ENCODE assay signal across 20 cellular contexts in the genomic region with DNA sequence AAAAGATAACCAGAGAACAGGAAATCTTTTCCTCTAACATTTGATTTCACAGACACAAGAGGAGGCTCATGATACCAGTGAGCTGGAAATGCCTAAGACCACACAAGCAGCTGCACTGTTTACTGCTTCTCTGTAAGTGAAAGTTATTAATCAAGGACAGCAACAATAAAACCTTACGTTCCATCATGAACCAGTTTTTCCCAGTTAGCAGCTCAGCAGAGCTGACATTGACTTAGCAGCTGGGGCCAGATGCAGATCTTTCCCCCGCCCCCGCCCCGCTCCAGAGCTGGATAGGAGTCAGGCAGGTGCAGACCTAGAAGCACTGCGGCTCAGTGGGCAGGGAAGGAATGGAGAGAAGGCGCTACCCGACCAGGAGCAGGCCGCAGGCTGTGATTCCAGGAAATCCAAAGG.
A peak's percentile ranks its signal among the peaks of the same experiment; 100 is the strongest.
DNase-seq lines count a peak whose midpoint lies in the region; ATAC-seq, FAIRE-seq and TF ChIP-seq lines count a peak whose summit lies in the region.
"Had no signal": no experiment of that assay in that cellular context is flagged by ENCODE, and none has a peak within 500 bp of the region (broad histone marks: within the 10 kb centered on the region; RNA-seq: fewer than 3 reads in every experiment).

No MANE protein-coding gene starts in this region.

- H3K9me3 ChIP-seq in H1 (ENCODE audit: insufficient read depth in 2 of 2, low read depth in 1 of 2, low read length in 1 of 2): no peaks in the 10 kb centered on the region
- H3K9me3 ChIP-seq in CD4-positive, alpha-beta T cell (ENCODE audit: control insufficient read depth, low read length): no peaks in the 10 kb centered on the region
- H3K9me3 ChIP-seq: esophagus muscularis mucosa, right atrium auricular region had no signal

- no peak overlapping the region for H3K9ac ChIP-seq in H1 (replicated peaks in 1 of 4; ENCODE audit: extremely low read depth in 1 of 4, low read depth in 3 of 4, low read length in 3 of 4)

- POLR2A ChIA-PET in H1 (lab: Charles Lee; ENCODE audit: partially characterized antibody): no interaction called here
- POLR2A ChIA-PET in CD4-positive, alpha-beta T cell (lab: Charles Lee): no interaction called here

- WGBS in H1 (ENCODE audit: extremely low coverage in 1 of 2, insufficient coverage in 1 of 2, insufficient read length in 1 of 2, insufficient replicate concordance in 2 of 2, low coverage in 1 of 2, low lambda C conversion rate in 2 of 2, missing lambda C conversion rate in 1 of 2), 2 experiments: 90% methylated on average over 8 of the region's 8 CpGs; no CpG with 5 or more reads in 1 of the 2 experiments

- H3K36me3 Mint-ChIP-seq in progenitor cell of endocrine pancreas (ENCODE audit: insufficient read depth): no peaks in the 10 kb centered on the region
- H3K36me3 Mint-ChIP-seq in natural killer cell treated with Interleukin-12 subunit alpha and Interleukin-12 subunit beta and Interleukin-15 and Interleukin-18, amount 100 ng/mL, for 72 hours: no peaks in the 10 kb centered on the region
- peaks cover 8% of the 10 kb centered on the region for H3K36me3 Mint-ChIP-seq in CD4-positive, alpha-beta T cell (ENCODE audit: low read depth)

- no peak overlapping the region for H3K27ac ChIP-seq in H1 (ENCODE audit: low read depth, low read length)
- no peak overlapping the region for H3K27ac ChIP-seq in CD4-positive, alpha-beta T cell (ENCODE audit: low read depth, low read length)
- H3K27ac ChIP-seq: esophagus muscularis mucosa, right atrium auricular region had no signal

- no peaks in the 10 kb centered on the region for H3K79me2 ChIP-seq in H1 (ENCODE audit: control insufficient read depth in 1 of 2, insufficient read depth in 2 of 2, low read length in 2 of 2)

- no peak overlapping the region for H2BK120ac ChIP-seq in H1 (replicated peaks; ENCODE audit: low read depth, low read length)

- peak overlapping the region; percentile 0; the same call in 1 of the 2 replicates for H2AK5ac ChIP-seq in H1 (ENCODE audit: low read depth, low read length)

- no peak overlapping the region for H2AFZ ChIP-seq in H1 (ENCODE audit: low read length)

- H3K14ac ChIP-seq in H1 (ENCODE audit: insufficient read length): no peak overlapping the region

- no peak for FAIRE-seq in H1 (lab: Jason Lieb, UNC)
- FAIRE-seq: bronchial epithelial cell had no signal

- peak overlapping the region; percentile 57 for H3K27ac Mint-ChIP-seq in progenitor cell of endocrine pancreas
- H3K27ac Mint-ChIP-seq in natural killer cell treated with Interleukin-12 subunit alpha and Interleukin-12 subunit beta and Interleukin-15 and Interleukin-18, amount 100 ng/mL, for 72 hours: no peak overlapping the region
- H3K27ac Mint-ChIP-seq in CD4-positive, alpha-beta T cell: no peak overlapping the region
- H3K27ac Mint-ChIP-seq: activated B cell treated with CpG ODN at 0.5 μM for 24 hours; CD4-positive, alpha-beta memory T cell; HFFc6; stimulated activated naive CD8-positive, alpha-beta T cell treated with anti-CD3 and anti-CD28 coated beads, Interleukin-15, Interleukin-2, amounts not matched to agents 100 ng/mL and 50 ng/mL, for 24 hours had no signal

- H2BK12ac ChIP-seq in H1 (ENCODE audit: low read depth, low read length): no peak overlapping the region

- TF ChIP-seq CTCF in H1 (IDR thresholded peaks at IDR 0.05; ENCODE audit: control extremely low read depth in 1 of 3, insufficient read depth in 1 of 3, low read depth in 1 of 3, low read length in 3 of 3) (no peak), progenitor cell of endocrine pancreas (IDR thresholded peaks at IDR 0.05; ENCODE audit: unreplicated experiment) (no peak)
- no peak for TF ChIP-seq CTCF in CD4-positive, alpha-beta T cell (IDR thresholded peaks at IDR 0.05)

- H3K56ac ChIP-seq in H1 (replicated peaks; ENCODE audit: insufficient read length, low read depth, low read length): no peak overlapping the region

- H3K4me3 ChIP-seq in H1 (ENCODE audit: extremely low read depth in 1 of 4, insufficient read depth in 2 of 4, low read depth in 3 of 4, low read length in 4 of 4): no peak overlapping the region
- H3K4me3 ChIP-seq: esophagus muscularis mucosa, right atrium auricular region had no signal

- H3K4me2 ChIP-seq in H1 (ENCODE audit: insufficient read depth in 1 of 2, low read depth in 2 of 2, low read length in 2 of 2): no peak overlapping the region

- no peaks in the 10 kb centered on the region for H3K23me2 ChIP-seq in H1 (ENCODE audit: low read depth, low read length)

- no peak overlapping the region for H4K5ac ChIP-seq in H1 (ENCODE audit: insufficient read length, low read depth, low read length)

- H3K18ac ChIP-seq in H1 (ENCODE audit: extremely low read depth, low read length): no peak overlapping the region

- no peaks in the 10 kb centered on the region for H3K36me3 ChIP-seq in H1 (ENCODE audit: control insufficient read depth in 2 of 4, insufficient read depth in 4 of 4, low read length in 3 of 4)
- H3K36me3 ChIP-seq: esophagus muscularis mucosa, right atrium auricular region had no signal

- no peak for TF ChIP-seq POLR2A in H1 (IDR thresholded peaks at IDR 0.05; ENCODE audit: control extremely low read depth in 1 of 2, low read depth in 2 of 2, low read length in 2 of 2)

- ATAC-seq in natural killer cell treated with Interleukin-12 subunit alpha and Interleukin-12 subunit beta and Interleukin-15 and Interleukin-18, amount 100 ng/mL, for 72 hours: no peak
- ATAC-seq in CD4-positive, alpha-beta T cell (ENCODE audit: poor library complexity): no peak
- ATAC-seq in GM19463 (IDR thresholded peaks at IDR 0.05; ENCODE audit: unreplicated experiment): no peak
- ATAC-seq: left lobe of liver, T-cell had no signal

- H3K9me3 Mint-ChIP-seq in progenitor cell of endocrine pancreas (ENCODE audit: low read depth): no peaks in the 10 kb centered on the region
- no peaks in the 10 kb centered on the region for H3K9me3 Mint-ChIP-seq in natural killer cell treated with Interleukin-12 subunit alpha and Interleukin-12 subunit beta and Interleukin-15 and Interleukin-18, amount 100 ng/mL, for 72 hours
- peaks cover under 1% of the 10 kb centered on the region for H3K9me3 Mint-ChIP-seq in CD4-positive, alpha-beta T cell
- H3K9me3 Mint-ChIP-seq: HFFc6 had no signal

- no peak overlapping the region for H3K23ac ChIP-seq in H1 (ENCODE audit: insufficient read length)

- no peak overlapping the region for H3K4me3 Mint-ChIP-seq in progenitor cell of endocrine pancreas (ENCODE audit: low read depth)
- H3K4me3 Mint-ChIP-seq in natural killer cell treated with Interleukin-12 subunit alpha and Interleukin-12 subunit beta and Interleukin-15 and Interleukin-18, amount 100 ng/mL, for 72 hours: no peak overlapping the region
- H3K4me3 Mint-ChIP-seq in CD4-positive, alpha-beta T cell: no peak overlapping the region
- H3K4me3 Mint-ChIP-seq: activated B cell treated with CpG ODN at 0.5 μM for 24 hours; HFFc6; stimulated activated naive CD8-positive, alpha-beta T cell treated with anti-CD3 and anti-CD28 coated beads, Interleukin-15, Interleukin-2, amounts not matched to agents 100 ng/mL and 50 ng/mL, for 24 hours; T-cell had no signal

- H2BK15ac ChIP-seq in H1 (ENCODE audit: low read length): no peak overlapping the region

- intact Hi-C loops in CD4-positive, alpha-beta T cell (cut with DNase I, micrococcal nuclease): no loop called here

- H3K4me1 Mint-ChIP-seq in progenitor cell of endocrine pancreas (ENCODE audit: low read depth): peaks cover 15% of the 10 kb centered on the region
- peaks cover 5 to 6% of the 10 kb centered on the region in 2 donors for H3K4me1 Mint-ChIP-seq in natural killer cell treated with Interleukin-12 subunit alpha and Interleukin-12 subunit beta and Interleukin-15 and Interleukin-18, amount 100 ng/mL, for 72 hours (ENCODE audit: low read depth in 2 of 2)
- H3K4me1 Mint-ChIP-seq in CD4-positive, alpha-beta T cell (ENCODE audit: low read depth): peaks cover 5% of the 10 kb centered on the region

- no peak overlapping the region for H4K8ac ChIP-seq in H1 (ENCODE audit: extremely low read depth, insufficient read depth, low read length)

- H2BK5ac ChIP-seq in H1 (ENCODE audit: low read depth, low read length): no peak overlapping the region; the same call in 1 of the 2 replicates

- peaks cover 2% of the 10 kb centered on the region for H3K27me3 Mint-ChIP-seq in progenitor cell of endocrine pancreas
- no peaks in the 10 kb centered on the region for H3K27me3 Mint-ChIP-seq in natural killer cell treated with Interleukin-12 subunit alpha and Interleukin-12 subunit beta and Interleukin-15 and Interleukin-18, amount 100 ng/mL, for 72 hours
- no peaks in the 10 kb centered on the region for H3K27me3 Mint-ChIP-seq in CD4-positive, alpha-beta T cell
- H3K27me3 Mint-ChIP-seq: activated B cell treated with CpG ODN at 0.5 μM for 24 hours; CD4-positive, alpha-beta memory T cell; stimulated activated naive CD8-positive, alpha-beta T cell treated with anti-CD3 and anti-CD28 coated beads, Interleukin-15, Interleukin-2, amounts not matched to agents 100 ng/mL and 50 ng/mL, for 24 hours; T-cell had no signal

- H4K20me1 ChIP-seq in H1 (replicated peaks in 1 of 2; ENCODE audit: control insufficient read depth in 1 of 2, insufficient read depth in 2 of 2, low read length in 2 of 2): no peaks in the 10 kb centered on the region

- H3K4ac ChIP-seq in H1 (replicated peaks; ENCODE audit: insufficient read length, low read depth, low read length): no peak overlapping the region

- DNase-seq in GDM1 (lab: John Stamatoyannopoulos, UW) (peak; percentile 37), NCI-H510A treated with DMSO at 0.1 percent for 48 hours (lab: John Stamatoyannopoulos, UW) (peak; percentile 64), H1 (ENCODE audit: low read depth in 1 of 2, low spot score in 2 of 2) (no peak), progenitor cell of endocrine pancreas (ENCODE audit: low spot score, unreplicated experiment) (no peak)
- no peak for DNase-seq in activated effector memory CD4-positive, alpha-beta T cell treated with Interleukin-2 at 50 U/mL for 16 hours
- DNase-seq in natural killer cell treated with Interleukin-12 subunit alpha and Interleukin-12 subunit beta and Interleukin-15 and Interleukin-18, amount 100 ng/mL, for 72 hours (ENCODE audit: low spot score): no peak
- DNase-seq in CD4-positive, alpha-beta T cell: no peak
- DNase-seq: activated B cell treated with CpG ODN at 0.5 μM for 24 hours; CD4-positive, alpha-beta memory T cell; EL; HFFc6; NCI-H1092; NCI-H2227 treated with DMSO at 0.1 percent for 48 hours; T-cell had no signal

- TF ChIP-seq RAD21 in H1 (IDR thresholded peaks at IDR 0.05 in 1 of 2, conservative IDR thresholded peaks at IDR 0.05 in 1 of 2; ENCODE audit: low read depth in 2 of 2, low read length in 2 of 2): no peak

- peaks cover 0 to 4% (median 0%) of the 10 kb centered on the region in 4 experiments; a peak in 1 of 7 replicates for H3K4me1 ChIP-seq in H1 (replicated peaks in 1 of 4; ENCODE audit: control insufficient read depth in 3 of 4, insufficient read depth in 4 of 4, low read length in 3 of 4)
- H3K4me1 ChIP-seq: esophagus muscularis mucosa, right atrium auricular region had no signal

- CTCF ChIA-PET in H1 (lab: Charles Lee; ENCODE audit: partially characterized antibody): no interaction called here
- CTCF ChIA-PET in CD4-positive, alpha-beta T cell (lab: Charles Lee): no interaction called here

- no peak overlapping the region for H2BK20ac ChIP-seq in H1 (ENCODE audit: low read length)

- no peaks in the 10 kb centered on the region for H3K79me1 ChIP-seq in H1 (ENCODE audit: low read depth, low read length)

- no peak for TF ChIP-seq EP300 in H1 (IDR thresholded peaks at IDR 0.05; ENCODE audit: borderline replicate concordance in 1 of 2, low read depth in 2 of 2, low read length in 2 of 2)

- no peak overlapping the region for H4K91ac ChIP-seq in H1 (replicated peaks; ENCODE audit: insufficient read length, low read length)

- H3K27me3 ChIP-seq in H1 (replicated peaks in 1 of 4; ENCODE audit: control insufficient read depth in 3 of 4, extremely low read depth in 1 of 4, insufficient read depth in 3 of 4, low read length in 3 of 4): no peaks in the 10 kb centered on the region
- H3K27me3 ChIP-seq in CD4-positive, alpha-beta T cell (ENCODE audit: control insufficient read depth, insufficient read depth, low read length): no peaks in the 10 kb centered on the region
- H3K27me3 ChIP-seq: esophagus muscularis mucosa, right atrium auricular region had no signal

Comparison
In these comparisons a context has a peak if more than half of its experiments do, and no peak if none do; other contexts are left out.
1. DNase-seq: peak in GDM1 (single experiment) and NCI-H510A treated with DMSO at 0.1 percent for 48 hours (single experiment); none in H1 (0 of 2), progenitor cell of endocrine pancreas (single experiment), activated effector memory CD4-positive, alpha-beta T cell treated with Interleukin-2 at 50 U/mL for 16 hours (single experiment), natural killer cell treated with Interleukin-12 subunit alpha and Interleukin-12 subunit beta and Interleukin-15 and Interleukin-18, amount 100 ng/mL, for 72 hours (single experiment) and CD4-positive, alpha-beta T cell (0 of 10).